In genomic region chr1:54348700-54349021, GRCh38 we compare ENCODE assay signal across 1 cellular context.
TF ChIP-seq lines count a peak whose summit lies in the region.

No MANE protein-coding gene starts in this region.

TF ChIP-seq in HepG2, 621 proteins besides CTCF, POLR2A, EP300 and RAD21 (continued from another document):
- TF ChIP-seq ZNF609 (CRISPR knock-in tag; IDR thresholded peaks at IDR 0.05; ENCODE audit: borderline replicate concordance) = peak; percentile 8; the same call in 1 of the 2 replicates
- peak; percentile 6; the same call in 1 of the 2 replicates for TF ChIP-seq SALL1 (CRISPR knock-in tag; IDR thresholded peaks at IDR 0.05)
- no peak for TF ChIP-seq BRD4 (CRISPR knock-in tag; IDR thresholded peaks at IDR 0.05)
- TF ChIP-seq POLR2AphosphoS5 (IDR thresholded peaks at IDR 0.05; ENCODE audit: low read depth, low read length) = no peak
- 0 out of 2 replicates have a peak, but pooled peaks have one; percentile 11 for TF ChIP-seq MXD1 (CRISPR knock-in tag; IDR thresholded peaks at IDR 0.05)
- 0 out of 2 replicates have a peak, but pooled peaks have one; percentile 7 for TF ChIP-seq POGZ (CRISPR knock-in tag; IDR thresholded peaks at IDR 0.05)
- peak; percentile 74; the same call in 1 of the 2 replicates for TF ChIP-seq ZNF687 (CRISPR knock-in tag; IDR thresholded peaks at IDR 0.05)
- TF ChIP-seq, protein P1, sequence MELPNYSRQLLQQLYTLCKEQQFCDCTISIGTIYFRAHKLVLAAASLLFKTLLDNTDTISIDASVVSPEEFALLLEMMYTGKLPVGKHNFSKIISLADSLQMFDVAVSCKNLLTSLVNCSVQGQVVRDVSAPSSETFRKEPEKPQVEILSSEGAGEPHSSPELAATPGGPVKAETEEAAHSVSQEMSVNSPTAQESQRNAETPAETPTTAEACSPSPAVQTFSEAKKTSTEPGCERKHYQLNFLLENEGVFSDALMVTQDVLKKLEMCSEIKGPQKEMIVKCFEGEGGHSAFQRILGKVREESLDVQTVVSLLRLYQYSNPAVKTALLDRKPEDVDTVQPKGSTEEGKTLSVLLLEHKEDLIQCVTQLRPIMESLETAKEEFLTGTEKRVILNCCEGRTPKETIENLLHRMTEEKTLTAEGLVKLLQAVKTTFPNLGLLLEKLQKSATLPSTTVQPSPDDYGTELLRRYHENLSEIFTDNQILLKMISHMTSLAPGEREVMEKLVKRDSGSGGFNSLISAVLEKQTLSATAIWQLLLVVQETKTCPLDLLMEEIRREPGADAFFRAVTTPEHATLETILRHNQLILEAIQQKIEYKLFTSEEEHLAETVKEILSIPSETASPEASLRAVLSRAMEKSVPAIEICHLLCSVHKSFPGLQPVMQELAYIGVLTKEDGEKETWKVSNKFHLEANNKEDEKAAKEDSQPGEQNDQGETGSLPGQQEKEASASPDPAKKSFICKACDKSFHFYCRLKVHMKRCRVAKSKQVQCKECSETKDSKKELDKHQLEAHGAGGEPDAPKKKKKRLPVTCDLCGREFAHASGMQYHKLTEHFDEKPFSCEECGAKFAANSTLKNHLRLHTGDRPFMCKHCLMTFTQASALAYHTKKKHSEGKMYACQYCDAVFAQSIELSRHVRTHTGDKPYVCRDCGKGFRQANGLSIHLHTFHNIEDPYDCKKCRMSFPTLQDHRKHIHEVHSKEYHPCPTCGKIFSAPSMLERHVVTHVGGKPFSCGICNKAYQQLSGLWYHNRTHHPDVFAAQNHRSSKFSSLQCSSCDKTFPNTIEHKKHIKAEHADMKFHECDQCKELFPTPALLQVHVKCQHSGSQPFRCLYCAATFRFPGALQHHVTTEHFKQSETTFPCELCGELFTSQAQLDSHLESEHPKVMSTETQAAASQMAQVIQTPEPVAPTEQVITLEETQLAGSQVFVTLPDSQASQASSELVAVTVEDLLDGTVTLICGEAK (IDR thresholded peaks at IDR 0.05) = no peak
- TF ChIP-seq, protein P1 (CRISPR knock-in tag; IDR thresholded peaks at IDR 0.05) = 0 out of 2 replicates have a peak, but pooled peaks have one; percentile 27
- TF ChIP-seq TP53 (CRISPR knock-in tag; conservative IDR thresholded peaks at IDR 0.05) = no peak
- no peak for TF ChIP-seq FLYWCH1 (CRISPR knock-in tag; IDR thresholded peaks at IDR 0.05)
- 0 out of 2 replicates have a peak, but pooled peaks have one; percentile 43 for TF ChIP-seq KDM5B (CRISPR knock-in tag; IDR thresholded peaks at IDR 0.05; ENCODE audit: borderline replicate concordance)
TF ChIP-seq in HepG2: peak in this region for 8.
